8 cellular contexts compared by ENCODE assay signal in the genomic region with DNA sequence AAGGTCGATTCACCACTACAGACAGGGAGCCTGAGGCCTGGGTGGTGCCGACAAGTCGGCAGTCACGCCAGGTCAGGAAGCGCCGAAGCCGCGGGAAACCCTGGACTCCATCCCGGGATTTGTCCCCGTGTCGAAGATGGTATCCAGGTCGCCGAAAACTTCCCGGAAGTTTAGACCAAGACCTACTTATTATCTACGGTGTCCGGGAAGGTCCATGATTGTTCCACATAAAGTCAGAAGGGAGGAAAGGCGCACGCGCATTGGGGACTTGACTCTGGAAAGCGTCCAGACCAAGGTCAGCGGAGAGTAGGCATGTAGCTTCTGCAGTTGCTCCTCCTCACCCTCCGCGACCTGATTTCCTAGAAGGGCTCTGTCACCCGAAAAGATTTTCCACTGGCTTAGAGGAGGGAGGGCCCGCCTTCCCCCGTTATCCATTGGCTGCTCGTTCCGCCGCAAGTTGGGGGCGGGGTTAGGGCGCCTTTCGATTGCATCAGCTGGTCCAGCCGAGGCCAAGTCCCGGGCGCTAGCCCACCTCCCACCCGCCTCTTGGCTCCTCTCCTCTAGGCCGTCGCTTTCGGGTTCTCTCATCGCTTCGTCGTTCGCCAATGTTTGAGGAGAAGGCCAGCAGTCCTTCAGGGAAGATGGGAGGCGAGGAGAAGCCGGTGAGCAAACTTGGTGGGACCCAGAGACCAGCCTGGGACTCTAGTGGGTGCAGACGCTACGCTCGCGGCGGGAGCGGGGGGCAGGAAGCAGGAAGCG. TPM values are rescaled to one million over a fixed set of nuclear protein-coding genes. Genes with fewer than 3 reads are reported as not detected.
DNase-seq lines count a peak whose midpoint lies in the region; ATAC-seq and TF ChIP-seq lines count a peak whose summit lies in the region.

A gene (plus strand): TSS at position 484 of the 759 bp plus-strand sequence. CDS start 122 bp downstream, at position 606.

- H3K9ac ChIP-seq in duodenal mucosa (ENCODE audit: low read depth in 1 of 2, low read length in 2 of 2) (peak within 1 kb of the TSS; percentile 76 to 92), liver (ENCODE audit: low read depth in 1 of 2, low read length in 2 of 2) (peak within 1 kb of the TSS; percentile 91 to 99)

- peak; percentile 79 to 90 (median 86) for DNase-seq in CD4-positive, alpha-beta T cell
- peak; percentile 99 for DNase-seq in NCI-H82 (lab: John Stamatoyannopoulos, UW)
- DNase-seq in activated CD4-positive, alpha-beta T cell treated with anti-CD3 and anti-CD28 coated beads, Interleukin-2, amount 50 U/mL, for 48 hours: peak; percentile 93 to 96
- DNase-seq in stimulated activated CD4-positive, alpha-beta T cell treated with anti-CD3 and anti-CD28 coated beads, Interleukin-4, amount 100 ng/mL, for 24 hours: peak; percentile 96

- WGBS in liver: under 1% methylated on average over 52 of the region's 52 CpGs

- H3K36me3 ChIP-seq in duodenal mucosa (ENCODE audit: control insufficient read depth in 1 of 2, insufficient read depth in 2 of 2, low read length in 2 of 2) (peaks cover 9% of the 10 kb centered on the region in 2 donors), liver (ENCODE audit: control insufficient read depth in 4 of 4, insufficient read depth in 3 of 4, low read depth in 1 of 4, low read length in 3 of 4) (peaks cover 0 to 4% (median under 1%) of the 10 kb centered on the region in 4 donors)

- no peak for TF ChIP-seq CTCF in CD4-positive, alpha-beta T cell (IDR thresholded peaks at IDR 0.05)
- TF ChIP-seq CTCF in liver (IDR thresholded peaks at IDR 0.05; ENCODE audit: low read depth, low read length, missing input control): no peak

- peaks cover 21 to 24% of the 10 kb centered on the region in 2 donors for H3K4me1 ChIP-seq in duodenal mucosa (ENCODE audit: control insufficient read depth in 1 of 2, insufficient read depth in 2 of 2, low read length in 2 of 2)
- H3K4me1 ChIP-seq in liver (ENCODE audit: control insufficient read depth in 4 of 4, insufficient read depth in 4 of 4, low read length in 3 of 4): peaks cover 0 to 27% (median 19%) of the 10 kb centered on the region in 4 donors

- intact Hi-C loops in CD4-positive, alpha-beta T cell (cut with DNase I, micrococcal nuclease): loop anchor here (2.0 to 5.0 kb wide), 5 partner anchors 568 to 1908 kb away; a partner anchor contains a TSS

- peaks cover 25% of the 10 kb centered on the region for H3K4me1 Mint-ChIP-seq in CD4-positive, alpha-beta T cell (ENCODE audit: low read depth)

- H3K36me3 Mint-ChIP-seq in CD4-positive, alpha-beta T cell (ENCODE audit: low read depth): peaks cover 14% of the 10 kb centered on the region

- H3K4me3 ChIP-seq in duodenal mucosa (ENCODE audit: low read depth in 1 of 2, low read length in 2 of 2) (peak within 1 kb of the TSS; percentile 92 to 96), liver (ENCODE audit: low read depth in 1 of 3, low read length in 3 of 3) (peak within 1 kb of the TSS; percentile 84 to 95 (median 89))

- CTCF ChIA-PET in CD4-positive, alpha-beta T cell (lab: Charles Lee): no interaction called here

- peak within 1 kb of the TSS; percentile 65 for H3K27ac ChIP-seq in CD4-positive, alpha-beta T cell (ENCODE audit: low read depth, low read length)
- H3K27ac ChIP-seq in duodenal mucosa (ENCODE audit: low read depth, low read length) (peak within 1 kb of the TSS; percentile 87), liver (ENCODE audit: low read depth in 1 of 2, low read length in 2 of 2) (peak within 1 kb of the TSS; percentile 94 to 97)

- peak; percentile 92 for ATAC-seq in CD4-positive, alpha-beta T cell (ENCODE audit: poor library complexity)
- ATAC-seq in GM19452 (IDR thresholded peaks at IDR 0.05; ENCODE audit: unreplicated experiment) (peak; percentile 95), HG03575 (IDR thresholded peaks at IDR 0.05; ENCODE audit: extremely low read depth, insufficient number of reproducible peaks, low FRiP score, unreplicated experiment) (peak; percentile 94)

- peak in 1 of 2 donors; percentile 3 for TF ChIP-seq RAD21 in liver (IDR thresholded peaks at IDR 0.05)

- no peaks in the 10 kb centered on the region for H3K27me3 ChIP-seq in CD4-positive, alpha-beta T cell (ENCODE audit: control insufficient read depth, insufficient read depth, low read length)
- H3K27me3 ChIP-seq in duodenal mucosa (ENCODE audit: control insufficient read depth in 1 of 2, insufficient read depth in 2 of 2, low read length in 2 of 2): no peaks in the 10 kb centered on the region
- H3K27me3 ChIP-seq in liver (ENCODE audit: control insufficient read depth in 4 of 4, insufficient read depth in 4 of 4, low read length in 3 of 4): no peaks in the 10 kb centered on the region

- no peak within 1 kb of the TSS for H3K27ac Mint-ChIP-seq in CD4-positive, alpha-beta T cell

- POLR2A ChIA-PET in CD4-positive, alpha-beta T cell (lab: Charles Lee): interaction anchor here (1.4 to 1.8 kb wide), 2 partner anchors 20 to 1489 kb away, joined by 3 to 6 read pairs; a partner anchor contains a TSS

- H3K4me3 Mint-ChIP-seq in CD4-positive, alpha-beta T cell: no peak within 1 kb of the TSS

- H3K9me3 ChIP-seq in CD4-positive, alpha-beta T cell (ENCODE audit: control insufficient read depth, low read length): no peaks in the 10 kb centered on the region
- H3K9me3 ChIP-seq in duodenal mucosa (ENCODE audit: control insufficient read depth in 1 of 2, low read length in 2 of 2): no peaks in the 10 kb centered on the region
- H3K9me3 ChIP-seq in liver (ENCODE audit: control insufficient read depth in 4 of 4, low read length in 3 of 4): no peaks in the 10 kb centered on the region

- H3K9me3 Mint-ChIP-seq in CD4-positive, alpha-beta T cell: no peaks in the 10 kb centered on the region

- no peaks in the 10 kb centered on the region for H3K27me3 Mint-ChIP-seq in CD4-positive, alpha-beta T cell

TF ChIP-seq in liver, 16 proteins besides CTCF, POLR2A, EP300 and RAD21 (continues in another document):
- TF ChIP-seq YY1 (IDR thresholded peaks at IDR 0.05) (peak; percentile 97), RXRA (IDR thresholded peaks at IDR 0.05) (peak; percentile 96 to 98), JUND (IDR thresholded peaks at IDR 0.05) (peak; percentile 89 to 92), HNF4G (IDR thresholded peaks at IDR 0.05) (no peak), FOXA1 (IDR thresholded peaks at IDR 0.05) (peak; percentile 66), FOXA2 (IDR thresholded peaks at IDR 0.05) (peak; percentile 32), GABPA (IDR thresholded peaks at IDR 0.05 in 1 of 2, conservative IDR thresholded peaks at IDR 0.05 in 1 of 2) (peak; percentile 40 to 91), TAF1 (conservative IDR thresholded peaks at IDR 0.05) (peak; percentile 74), NR2F2 (IDR thresholded peaks at IDR 0.05) (peak; percentile 99), EGR1 (IDR thresholded peaks at IDR 0.05; ENCODE audit: low read depth in 2 of 2) (peak; percentile 89 to 96), HNF4A (conservative IDR thresholded peaks at IDR 0.05) (peak; percentile 64 to 72)
- TF ChIP-seq, protein P1, sequence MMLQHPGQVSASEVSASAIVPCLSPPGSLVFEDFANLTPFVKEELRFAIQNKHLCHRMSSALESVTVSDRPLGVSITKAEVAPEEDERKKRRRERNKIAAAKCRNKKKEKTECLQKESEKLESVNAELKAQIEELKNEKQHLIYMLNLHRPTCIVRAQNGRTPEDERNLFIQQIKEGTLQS (IDR thresholded peaks at IDR 0.05): peak; percentile 98
- TF ChIP-seq, protein P2, sequence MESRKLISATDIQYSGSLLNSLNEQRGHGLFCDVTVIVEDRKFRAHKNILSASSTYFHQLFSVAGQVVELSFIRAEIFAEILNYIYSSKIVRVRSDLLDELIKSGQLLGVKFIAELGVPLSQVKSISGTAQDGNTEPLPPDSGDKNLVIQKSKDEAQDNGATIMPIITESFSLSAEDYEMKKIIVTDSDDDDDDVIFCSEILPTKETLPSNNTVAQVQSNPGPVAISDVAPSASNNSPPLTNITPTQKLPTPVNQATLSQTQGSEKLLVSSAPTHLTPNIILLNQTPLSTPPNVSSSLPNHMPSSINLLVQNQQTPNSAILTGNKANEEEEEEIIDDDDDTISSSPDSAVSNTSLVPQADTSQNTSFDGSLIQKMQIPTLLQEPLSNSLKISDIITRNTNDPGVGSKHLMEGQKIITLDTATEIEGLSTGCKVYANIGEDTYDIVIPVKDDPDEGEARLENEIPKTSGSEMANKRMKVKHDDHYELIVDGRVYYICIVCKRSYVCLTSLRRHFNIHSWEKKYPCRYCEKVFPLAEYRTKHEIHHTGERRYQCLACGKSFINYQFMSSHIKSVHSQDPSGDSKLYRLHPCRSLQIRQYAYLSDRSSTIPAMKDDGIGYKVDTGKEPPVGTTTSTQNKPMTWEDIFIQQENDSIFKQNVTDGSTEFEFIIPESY (IDR thresholded peaks at IDR 0.05): peak; percentile 97
- TF ChIP-seq, protein P3, sequence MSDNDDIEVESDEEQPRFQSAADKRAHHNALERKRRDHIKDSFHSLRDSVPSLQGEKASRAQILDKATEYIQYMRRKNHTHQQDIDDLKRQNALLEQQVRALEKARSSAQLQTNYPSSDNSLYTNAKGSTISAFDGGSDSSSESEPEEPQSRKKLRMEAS (IDR thresholded peaks at IDR 0.05): peak; percentile 100
- TF ChIP-seq, protein P4, sequence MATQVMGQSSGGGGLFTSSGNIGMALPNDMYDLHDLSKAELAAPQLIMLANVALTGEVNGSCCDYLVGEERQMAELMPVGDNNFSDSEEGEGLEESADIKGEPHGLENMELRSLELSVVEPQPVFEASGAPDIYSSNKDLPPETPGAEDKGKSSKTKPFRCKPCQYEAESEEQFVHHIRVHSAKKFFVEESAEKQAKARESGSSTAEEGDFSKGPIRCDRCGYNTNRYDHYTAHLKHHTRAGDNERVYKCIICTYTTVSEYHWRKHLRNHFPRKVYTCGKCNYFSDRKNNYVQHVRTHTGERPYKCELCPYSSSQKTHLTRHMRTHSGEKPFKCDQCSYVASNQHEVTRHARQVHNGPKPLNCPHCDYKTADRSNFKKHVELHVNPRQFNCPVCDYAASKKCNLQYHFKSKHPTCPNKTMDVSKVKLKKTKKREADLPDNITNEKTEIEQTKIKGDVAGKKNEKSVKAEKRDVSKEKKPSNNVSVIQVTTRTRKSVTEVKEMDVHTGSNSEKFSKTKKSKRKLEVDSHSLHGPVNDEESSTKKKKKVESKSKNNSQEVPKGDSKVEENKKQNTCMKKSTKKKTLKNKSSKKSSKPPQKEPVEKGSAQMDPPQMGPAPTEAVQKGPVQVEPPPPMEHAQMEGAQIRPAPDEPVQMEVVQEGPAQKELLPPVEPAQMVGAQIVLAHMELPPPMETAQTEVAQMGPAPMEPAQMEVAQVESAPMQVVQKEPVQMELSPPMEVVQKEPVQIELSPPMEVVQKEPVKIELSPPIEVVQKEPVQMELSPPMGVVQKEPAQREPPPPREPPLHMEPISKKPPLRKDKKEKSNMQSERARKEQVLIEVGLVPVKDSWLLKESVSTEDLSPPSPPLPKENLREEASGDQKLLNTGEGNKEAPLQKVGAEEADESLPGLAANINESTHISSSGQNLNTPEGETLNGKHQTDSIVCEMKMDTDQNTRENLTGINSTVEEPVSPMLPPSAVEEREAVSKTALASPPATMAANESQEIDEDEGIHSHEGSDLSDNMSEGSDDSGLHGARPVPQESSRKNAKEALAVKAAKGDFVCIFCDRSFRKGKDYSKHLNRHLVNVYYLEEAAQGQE (IDR thresholded peaks at IDR 0.05): peak; percentile 80

RNA-seq across cellular contexts. Expression of the gene that starts here (rescaled TPM):
- 10 to 100 TPM; 31.3 to 32.0 TPM for total RNA-seq in CD4-positive, alpha-beta T cell
- total RNA-seq in liver: 100 to 1,000 TPM; 101 TPM
- 10 to 100 TPM; 69.1 to 85.8 TPM for polyA plus RNA-seq in liver

Comparison
In these comparisons a context has a peak if more than half of its experiments do, and no peak if none do; other contexts are left out.
1. Peak in every context shown above with its lines: DNase-seq, ATAC-seq, H3K4me3 ChIP-seq and H3K27ac ChIP-seq.